In genomic region chr5:68435611-68436010, GRCh38 we compare ENCODE assay signal across 11 cellular contexts.
DNase-seq lines count a peak whose midpoint lies in the region; ATAC-seq and TF ChIP-seq lines count a peak whose summit lies in the region.
"Had no signal": no experiment of that assay in that cellular context is flagged by ENCODE, and none has a peak within 500 bp of the region (broad histone marks: within the 10 kb centered on the region; RNA-seq: fewer than 3 reads in every experiment).

No MANE protein-coding gene starts in this region.

- TF ChIP-seq CTCF in endodermal cell (conservative IDR thresholded peaks at IDR 0.05) (no peak), GM10266 (IDR thresholded peaks at IDR 0.05; ENCODE audit: control insufficient read depth, insufficient read depth, low read depth, missing control alignments) (no peak)

- H3K27me3 Mint-ChIP-seq in activated naive CD8-positive, alpha-beta T cell treated with anti-CD3 and anti-CD28 coated beads, Interleukin-2, amount 10 ng/mL, durations not matched to agents 7 days and 5 days: peaks cover 11% of the 10 kb centered on the region
- H3K27me3 Mint-ChIP-seq in endodermal cell (ENCODE audit: insufficient read depth): peaks cover 6% of the 10 kb centered on the region

- 100% methylated on average over 1 of the region's 1 CpG; no CpG with 5 or more reads in 1 of the 2 experiments for WGBS in endodermal cell (ENCODE audit: insufficient coverage in 1 of 2, insufficient read length in 1 of 2), 2 experiments

- H3K9me3 Mint-ChIP-seq in activated naive CD8-positive, alpha-beta T cell treated with anti-CD3 and anti-CD28 coated beads, Interleukin-2, amount 10 ng/mL, durations not matched to agents 7 days and 5 days: no peaks in the 10 kb centered on the region
- no peaks in the 10 kb centered on the region for H3K9me3 Mint-ChIP-seq in endodermal cell

- H3K4me1 ChIP-seq in endodermal cell (ENCODE audit: control insufficient read depth, insufficient read depth, low read length) (peaks cover 14% of the 10 kb centered on the region), SJCRH30 (peaks cover 7% of the 10 kb centered on the region; the same call in 1 of the 2 replicates)

- DNase-seq in Ammon's horn (ENCODE audit: low spot score): peak; percentile 73
- peak; percentile 79 to 83 for DNase-seq in Kasumi-1 (lab: John Stamatoyannopoulos, UW)
- no peak for DNase-seq in activated naive CD8-positive, alpha-beta T cell treated with anti-CD3 and anti-CD28 coated beads, Interleukin-2, amount 10 ng/mL, durations not matched to agents 7 days and 5 days
- DNase-seq in midbrain (lab: John Stamatoyannopoulos, UW): peak; percentile 21
- no peak for DNase-seq in endodermal cell
- DNase-seq in T-helper 1 cell: no peak
- no peak for DNase-seq in GM10266 (ENCODE audit: extremely low spot score)
- no peak for DNase-seq in SJCRH30
- DNase-seq: ovary; stimulated activated CD4-positive, alpha-beta T cell treated with anti-CD3 and anti-CD28 coated beads, Interleukin-4, amount 100 ng/mL, for 1 hour had no signal

- POLR2A ChIA-PET in activated naive CD8-positive, alpha-beta T cell treated with anti-CD3 and anti-CD28 coated beads, Interleukin-2, amount 10 ng/mL, durations not matched to agents 7 days and 5 days (lab: Charles Lee): interaction anchor here (1.2 kb wide), 1 partner anchor 220 kb away, joined by 4 read pairs; the partner anchor contains the start of gene PIK3R1

- H3K36me3 ChIP-seq in endodermal cell (ENCODE audit: control insufficient read depth, insufficient read depth, low read length): no peaks in the 10 kb centered on the region
- no peaks in the 10 kb centered on the region for H3K36me3 ChIP-seq in SJCRH30
- H3K36me3 ChIP-seq: ovary had no signal

- H3K4me3 ChIP-seq in endodermal cell (ENCODE audit: low read length) (no peak overlapping the region), SJCRH30 (no peak overlapping the region)
- H3K4me3 ChIP-seq: ovary had no signal

- H3K27ac Mint-ChIP-seq in activated naive CD8-positive, alpha-beta T cell treated with anti-CD3 and anti-CD28 coated beads, Interleukin-2, amount 10 ng/mL, durations not matched to agents 7 days and 5 days: peak overlapping the region; percentile 49
- H3K27ac Mint-ChIP-seq in endodermal cell: no peak overlapping the region

- H3K9me3 ChIP-seq in endodermal cell (ENCODE audit: control insufficient read depth, low read length) (no peaks in the 10 kb centered on the region), SJCRH30 (replicated peaks) (no peaks in the 10 kb centered on the region)
- H3K9me3 ChIP-seq: ovary had no signal

- no peak overlapping the region for H3K9ac ChIP-seq in endodermal cell (ENCODE audit: extremely low read depth, low read length, poor library complexity, severe bottlenecking)

- ATAC-seq in activated naive CD8-positive, alpha-beta T cell treated with anti-CD3 and anti-CD28 coated beads, Interleukin-2, amount 10 ng/mL, durations not matched to agents 7 days and 5 days (ENCODE audit: low read depth): no peak
- ATAC-seq: activated CD4-positive, CD25-positive, alpha-beta regulatory T cell treated with anti-CD3 and anti-CD28 coated beads, Interleukin-2, amount 50 U/mL, for 24 hours had no signal

- peaks cover 49% of the 10 kb centered on the region for H3K4me1 Mint-ChIP-seq in activated naive CD8-positive, alpha-beta T cell treated with anti-CD3 and anti-CD28 coated beads, Interleukin-2, amount 10 ng/mL, durations not matched to agents 7 days and 5 days
- peaks cover 21% of the 10 kb centered on the region for H3K4me1 Mint-ChIP-seq in endodermal cell

- H3K36me3 Mint-ChIP-seq in activated naive CD8-positive, alpha-beta T cell treated with anti-CD3 and anti-CD28 coated beads, Interleukin-2, amount 10 ng/mL, durations not matched to agents 7 days and 5 days: peaks cover 5% of the 10 kb centered on the region
- H3K36me3 Mint-ChIP-seq in endodermal cell (ENCODE audit: low read depth): no peaks in the 10 kb centered on the region

- H3K27me3 ChIP-seq in endodermal cell (ENCODE audit: control insufficient read depth, insufficient read depth, low read length, poor library complexity, severe bottlenecking) (peaks cover 12% of the 10 kb centered on the region), SJCRH30 (no peaks in the 10 kb centered on the region)
- H3K27me3 ChIP-seq: ovary had no signal

- H3K27ac ChIP-seq in endodermal cell (ENCODE audit: low read depth, low read length) (no peak overlapping the region), SJCRH30 (no peak overlapping the region)
- H3K27ac ChIP-seq: ovary had no signal

- peak overlapping the region; percentile 41 for H3K4me3 Mint-ChIP-seq in activated naive CD8-positive, alpha-beta T cell treated with anti-CD3 and anti-CD28 coated beads, Interleukin-2, amount 10 ng/mL, durations not matched to agents 7 days and 5 days
- H3K4me3 Mint-ChIP-seq in endodermal cell: no peak overlapping the region

Comparison
In these comparisons a context has a peak if more than half of its experiments do, and no peak if none do; other contexts are left out.
1. DNase-seq: peak in Ammon's horn (single experiment), Kasumi-1 (2 of 2) and midbrain (single experiment); none in activated naive CD8-positive, alpha-beta T cell treated with anti-CD3 and anti-CD28 coated beads, Interleukin-2, amount 10 ng/mL, durations not matched to agents 7 days and 5 days (single experiment), endodermal cell (single experiment), T-helper 1 cell (0 of 5), GM10266 (single experiment) and SJCRH30 (0 of 2).